Comparison of ENCODE assay signal across 1 cellular context in the genomic region with DNA sequence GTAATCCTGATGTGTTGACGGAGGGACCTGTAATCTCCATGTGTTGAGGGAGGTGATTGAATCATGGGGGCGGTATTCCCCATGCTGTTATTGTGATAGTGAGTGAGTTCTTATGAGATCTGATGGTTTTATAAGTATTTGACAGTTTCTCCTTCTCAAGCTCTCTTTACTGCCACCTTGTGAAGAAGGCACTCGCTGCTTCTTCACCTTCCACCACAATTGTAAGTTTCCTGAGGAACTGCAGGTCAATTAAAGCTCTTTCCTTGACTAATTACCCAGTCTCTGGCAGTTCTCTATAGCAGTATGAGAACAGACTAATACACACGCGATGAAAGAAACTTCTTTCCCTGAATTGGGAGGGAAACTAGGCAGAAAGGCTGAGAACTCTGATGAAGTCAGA.
TF ChIP-seq lines count a peak whose summit lies in the region.

No MANE protein-coding gene starts in this region.

TF ChIP-seq in GM12878, 131 proteins besides CTCF, POLR2A, EP300 and RAD21:
- TF ChIP-seq SMC3 (IDR thresholded peaks at IDR 0.05; ENCODE audit: borderline replicate concordance, low read length) = peak; percentile 30; the same call in 1 of the 2 replicates
- TF ChIP-seq SREBF2 (IDR thresholded peaks at IDR 0.05; ENCODE audit: low read length) = no peak
- TF ChIP-seq, protein P1, sequence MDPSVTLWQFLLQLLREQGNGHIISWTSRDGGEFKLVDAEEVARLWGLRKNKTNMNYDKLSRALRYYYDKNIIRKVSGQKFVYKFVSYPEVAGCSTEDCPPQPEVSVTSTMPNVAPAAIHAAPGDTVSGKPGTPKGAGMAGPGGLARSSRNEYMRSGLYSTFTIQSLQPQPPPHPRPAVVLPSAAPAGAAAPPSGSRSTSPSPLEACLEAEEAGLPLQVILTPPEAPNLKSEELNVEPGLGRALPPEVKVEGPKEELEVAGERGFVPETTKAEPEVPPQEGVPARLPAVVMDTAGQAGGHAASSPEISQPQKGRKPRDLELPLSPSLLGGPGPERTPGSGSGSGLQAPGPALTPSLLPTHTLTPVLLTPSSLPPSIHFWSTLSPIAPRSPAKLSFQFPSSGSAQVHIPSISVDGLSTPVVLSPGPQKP (IDR thresholded peaks at IDR 0.05; ENCODE audit: low read depth, low read length) = no peak
